Comparison of ENCODE assay signal across 15 cellular contexts in genomic region chr2:200788129-200788718, GRCh38. TPM values are rescaled to one million over a fixed set of nuclear protein-coding genes. Genes with fewer than 3 reads are reported as not detected.
DNase-seq lines count a peak whose midpoint lies in the region; ATAC-seq, FAIRE-seq and TF ChIP-seq lines count a peak whose summit lies in the region.
"Had no signal": no experiment of that assay in that cellular context is flagged by ENCODE, and none has a peak within 500 bp of the region (broad histone marks: within the 10 kb centered on the region; RNA-seq: fewer than 3 reads in every experiment).

No MANE protein-coding gene starts in this region.

- H3K36me3 Mint-ChIP-seq in nephron progenitor cell (ENCODE audit: low read depth): no peaks in the 10 kb centered on the region
- H3K36me3 Mint-ChIP-seq in activated CD4-positive, alpha-beta T cell treated with anti-CD3 and anti-CD28 coated beads for 36 hours (ENCODE audit: low read depth): no peaks in the 10 kb centered on the region
- H3K36me3 Mint-ChIP-seq: naive B cell had no signal

- peak; percentile 49 for DNase-seq in AG08395 (ENCODE audit: low spot score)
- peak; percentile 94 for DNase-seq in PC-3
- DNase-seq in endothelial cell of umbilical vein (ENCODE audit: low read depth, low spot score): peak; percentile 90
- DNase-seq in nephron progenitor cell: no peak
- no peak for DNase-seq in activated CD4-positive, alpha-beta T cell treated with anti-CD3 and anti-CD28 coated beads for 36 hours
- no peak for DNase-seq in cortex of kidney (lab: John Stamatoyannopoulos, UW)
- DNase-seq: H9, KG1, naive B cell, NCI-H2171, SIG-M5 had no signal

- TF ChIP-seq CTCF in PC-3 (conservative IDR thresholded peaks at IDR 0.05; ENCODE audit: low read depth, low read length) (no peak), endothelial cell of umbilical vein (IDR thresholded peaks at IDR 0.05; ENCODE audit: extremely low read depth in 1 of 2, insufficient read depth in 1 of 2, low read depth in 1 of 2, low read length in 2 of 2) (no peak), nephron progenitor cell (IDR thresholded peaks at IDR 0.05) (no peak)

- CTCF ChIA-PET in PC-3 (lab: Charles Lee) (no interaction called here), endothelial cell of umbilical vein (lab: Charles Lee) (interaction anchor here (0.7 to 1.7 kb wide), 4 partner anchors 13 to 75 kb away, joined by 3 to 7 read pairs (median 4); no protein-coding TSS in a partner anchor)
- CTCF ChIA-PET in activated CD4-positive, alpha-beta T cell treated with anti-CD3 and anti-CD28 coated beads for 36 hours (lab: Charles Lee): interaction anchor here (0.7 to 1.2 kb wide), 2 partner anchors 15 kb away, joined by 3 read pairs; no protein-coding TSS in a partner anchor

- peak; percentile 59 for ATAC-seq in PC-3
- no peak for ATAC-seq in activated CD4-positive, alpha-beta T cell treated with anti-CD3 and anti-CD28 coated beads for 36 hours
- no peak for ATAC-seq in HG02642 (IDR thresholded peaks at IDR 0.05; ENCODE audit: poor library complexity, unreplicated experiment)
- ATAC-seq in GM18517 (IDR thresholded peaks at IDR 0.05; ENCODE audit: unreplicated experiment): no peak

- H3K79me2 ChIP-seq in PC-3 (ENCODE audit: low read length) (no peaks in the 10 kb centered on the region), endothelial cell of umbilical vein (ENCODE audit: control insufficient read depth, insufficient read depth, low read length) (no peaks in the 10 kb centered on the region)

- H3K4me1 Mint-ChIP-seq in nephron progenitor cell: peaks cover 37% of the 10 kb centered on the region
- H3K4me1 Mint-ChIP-seq in activated CD4-positive, alpha-beta T cell treated with anti-CD3 and anti-CD28 coated beads for 36 hours: peaks cover 13% of the 10 kb centered on the region
- H3K4me1 Mint-ChIP-seq: naive B cell had no signal

- no peaks in the 10 kb centered on the region for H3K9me1 ChIP-seq in endothelial cell of umbilical vein (replicated peaks; ENCODE audit: control insufficient read depth, extremely low read depth, insufficient read depth, low read length)

- no peaks in the 10 kb centered on the region for H4K20me1 ChIP-seq in PC-3 (ENCODE audit: low read length)
- H4K20me1 ChIP-seq in endothelial cell of umbilical vein (replicated peaks; ENCODE audit: control insufficient read depth, extremely low read depth, insufficient read depth, low read length): no peaks in the 10 kb centered on the region
- H4K20me1 ChIP-seq: BLaER1 treated with 17β-estradiol and CSF1 and Interleukin-3, amounts not matched to agents 10 nM and 100 nM had no signal

- intact Hi-C loops in PC-3 (cut with micrococcal nuclease): loop anchor here (1.0 kb wide), 1 partner anchor 22 kb away; no protein-coding TSS in a partner anchor
- intact Hi-C loops in endothelial cell of umbilical vein (cut with micrococcal nuclease): loop anchor here (10.0 kb wide), 1 partner anchor 383 kb away; no protein-coding TSS in a partner anchor
- intact Hi-C loops in activated CD4-positive, alpha-beta T cell treated with anti-CD3 and anti-CD28 coated beads for 36 hours (cut with DNase I, micrococcal nuclease): no loop called here

- TF ChIP-seq POLR2A in endothelial cell of umbilical vein (IDR thresholded peaks at IDR 0.05; ENCODE audit: low read depth, low read length): peak; percentile 42

- H3K4me2 ChIP-seq in PC-3 (ENCODE audit: low read length) (peak overlapping the region; percentile 81), endothelial cell of umbilical vein (ENCODE audit: insufficient read depth, low read length) (peak overlapping the region; percentile 98)

- H3K4me1 ChIP-seq in PC-3 (ENCODE audit: insufficient read depth, low read length) (peaks cover 61% of the 10 kb centered on the region), endothelial cell of umbilical vein (ENCODE audit: control insufficient read depth, extremely low read depth, insufficient read depth, low read length) (peaks cover 43% of the 10 kb centered on the region)

- POLR2A ChIA-PET in PC-3 (lab: Charles Lee; ENCODE audit: unreplicated experiment): no interaction called here
- POLR2A ChIA-PET in endothelial cell of umbilical vein (lab: Charles Lee): interaction anchor here (1.2 kb wide), 1 partner anchor 27 kb away, joined by 3 read pairs; no protein-coding TSS in a partner anchor
- POLR2A ChIA-PET in activated CD4-positive, alpha-beta T cell treated with anti-CD3 and anti-CD28 coated beads for 36 hours (lab: Charles Lee): no interaction called here

- H3K4me3 ChIP-seq in PC-3 (ENCODE audit: low read length): peak overlapping the region; percentile 24; the same call in 1 of the 2 replicates
- peak overlapping the region in 1 of 3 experiments; percentile 63 for H3K4me3 ChIP-seq in endothelial cell of umbilical vein (replicated peaks in 1 of 3; ENCODE audit: insufficient read depth in 1 of 3, low read depth in 1 of 3, low read length in 3 of 3)
- H3K4me3 ChIP-seq: BLaER1 treated with 17β-estradiol and CSF1 and Interleukin-3, amounts not matched to agents 10 nM and 100 nM had no signal

- H3K9me3 Mint-ChIP-seq in nephron progenitor cell: no peaks in the 10 kb centered on the region
- no peaks in the 10 kb centered on the region for H3K9me3 Mint-ChIP-seq in activated CD4-positive, alpha-beta T cell treated with anti-CD3 and anti-CD28 coated beads for 36 hours (ENCODE audit: low read depth)
- H3K9me3 Mint-ChIP-seq: H9, naive B cell had no signal

- no peak overlapping the region for H2AFZ ChIP-seq in PC-3 (ENCODE audit: low read length)
- H2AFZ ChIP-seq in endothelial cell of umbilical vein (ENCODE audit: low read depth, low read length): no peak overlapping the region

- peaks cover 18% of the 10 kb centered on the region for H3F3A ChIP-seq in PC-3 (ENCODE audit: low read length, unreplicated experiment)

- H3K27ac Mint-ChIP-seq in nephron progenitor cell: peak overlapping the region; percentile 94
- no peak overlapping the region for H3K27ac Mint-ChIP-seq in activated CD4-positive, alpha-beta T cell treated with anti-CD3 and anti-CD28 coated beads for 36 hours
- H3K27ac Mint-ChIP-seq: H9 had no signal

- peak overlapping the region; percentile 6 for H3K4me3 Mint-ChIP-seq in nephron progenitor cell
- no peak overlapping the region for H3K4me3 Mint-ChIP-seq in activated CD4-positive, alpha-beta T cell treated with anti-CD3 and anti-CD28 coated beads for 36 hours
- H3K4me3 Mint-ChIP-seq: H9, naive B cell had no signal

- no peaks in the 10 kb centered on the region for H3K27me3 ChIP-seq in PC-3 (ENCODE audit: low read length)
- H3K27me3 ChIP-seq in endothelial cell of umbilical vein (ENCODE audit: control insufficient read depth in 2 of 2, insufficient read depth in 2 of 2, low read length in 2 of 2): no peaks in the 10 kb centered on the region
- H3K27me3 ChIP-seq: BLaER1 treated with 17β-estradiol and CSF1 and Interleukin-3, amounts not matched to agents 10 nM and 100 nM; dorsolateral prefrontal cortex had no signal

- H3K36me3 ChIP-seq in PC-3 (ENCODE audit: low read depth, low read length) (no peaks in the 10 kb centered on the region), endothelial cell of umbilical vein (ENCODE audit: control insufficient read depth in 2 of 2, extremely low read depth in 1 of 2, insufficient read depth in 2 of 2, low read length in 2 of 2) (no peaks in the 10 kb centered on the region)

- peaks cover 20% of the 10 kb centered on the region for H3K27me3 Mint-ChIP-seq in nephron progenitor cell (ENCODE audit: low read depth, poor library complexity)
- peaks cover 7% of the 10 kb centered on the region for H3K27me3 Mint-ChIP-seq in activated CD4-positive, alpha-beta T cell treated with anti-CD3 and anti-CD28 coated beads for 36 hours
- H3K27me3 Mint-ChIP-seq: naive B cell had no signal

- H3K9me3 ChIP-seq in PC-3 (ENCODE audit: low read length) (no peaks in the 10 kb centered on the region), endothelial cell of umbilical vein (replicated peaks; ENCODE audit: control insufficient read depth, insufficient read depth, low read length) (no peaks in the 10 kb centered on the region)
- H3K9me3 ChIP-seq: BLaER1 treated with 17β-estradiol and CSF1 and Interleukin-3, amounts not matched to agents 10 nM and 100 nM had no signal

- H3K9me2 ChIP-seq in PC-3 (replicated peaks; ENCODE audit: low read length): no peaks in the 10 kb centered on the region

- H3K9ac ChIP-seq in PC-3 (ENCODE audit: low read length) (peak overlapping the region; percentile 91), endothelial cell of umbilical vein (replicated peaks; ENCODE audit: extremely low read depth, insufficient read depth, low read length) (peak overlapping the region; percentile 80)
- H3K9ac ChIP-seq: BLaER1 treated with 17β-estradiol and CSF1 and Interleukin-3, amounts not matched to agents 10 nM and 100 nM had no signal

- H3K27ac ChIP-seq in PC-3 (ENCODE audit: low read length) (peak overlapping the region; percentile 98), endothelial cell of umbilical vein (ENCODE audit: insufficient read depth, low read depth, low read length) (peak overlapping the region; percentile 99)

- peak; percentile 93 for FAIRE-seq in endothelial cell of umbilical vein (lab: Jason Lieb, UNC)

- dilution Hi-C loops in endothelial cell of umbilical vein (cut with MboI; ENCODE audit: extremely low pct_ligation_motif_present, low sequenced_read_pairs): no loop called here

- BruUV-seq in PC-3 (replicated peaks; lab: Mats Ljungman, UMichigan) (TSS peak; percentile 14), endothelial cell of umbilical vein (replicated peaks; lab: Mats Ljungman, UMichigan) (TSS peak; percentile 53)

TF ChIP-seq in endothelial cell of umbilical vein, 7 proteins besides CTCF, POLR2A, EP300 and RAD21 (continues in another document):
- TF ChIP-seq EZH2 (IDR thresholded peaks at IDR 0.05; ENCODE audit: borderline replicate concordance, low read depth, low read length, severe bottlenecking): no peak
- peak; percentile 84 for TF ChIP-seq JUN (IDR thresholded peaks at IDR 0.05; ENCODE audit: borderline replicate concordance, insufficient read depth, insufficient read length, low read depth)
- TF ChIP-seq MAX (IDR thresholded peaks at IDR 0.05; ENCODE audit: insufficient read depth, insufficient read length): peak; percentile 10
- no peak for TF ChIP-seq GATA2 (IDR thresholded peaks at IDR 0.05; ENCODE audit: insufficient read depth, insufficient read length, low read depth, low read length)

RNA-seq across cellular contexts. Expression of gene BZW1, which starts 23.5 kb away (rescaled TPM):
- total RNA-seq in PC-3 (2014; rRNA removed) (389 and 626 TPM in 2 replicates), endothelial cell of umbilical vein (347 and 353 TPM in 2 replicates)
- polyA plus RNA-seq in endothelial cell of umbilical vein: 130 and 174 TPM in 2 replicates
- polyA plus RNA-seq in endothelial cell of umbilical vein (2011; cell fraction: cytosol; rRNA removed): 219 and 224 TPM in 2 replicates
- polyA plus RNA-seq in endothelial cell of umbilical vein (2011; cell fraction: nucleus; rRNA removed): 143 and 157 TPM in 2 replicates
- polyA plus RNA-seq in endothelial cell of umbilical vein (2012): 344 and 564 TPM in 2 replicates
- polyA minus RNA-seq in endothelial cell of umbilical vein: 305 and 337 TPM in 2 replicates
- polyA minus RNA-seq in endothelial cell of umbilical vein (2011; cell fraction: cytosol; rRNA and poly(A)+ RNA removed): 414 TPM
- polyA minus RNA-seq in endothelial cell of umbilical vein (2011; cell fraction: nucleus; rRNA and poly(A)+ RNA removed): 184 and 211 TPM in 2 replicates
- total RNA-seq in activated CD4-positive, alpha-beta T cell treated with anti-CD3 and anti-CD28 coated beads for 36 hours: 100 to 1,000 TPM; 413 to 474 TPM

Comparison
In these comparisons a context has a peak if more than half of its experiments do, and no peak if none do; other contexts are left out.
1. DNase-seq: peak in AG08395 (single experiment), PC-3 (single experiment) and endothelial cell of umbilical vein (single experiment); none in nephron progenitor cell (single experiment), activated CD4-positive, alpha-beta T cell treated with anti-CD3 and anti-CD28 coated beads for 36 hours (single experiment) and cortex of kidney (single experiment).
2. intact Hi-C loops: an anchor here in PC-3 (1.0 kb wide) and endothelial cell of umbilical vein (10.0 kb wide); none called in activated CD4-positive, alpha-beta T cell treated with anti-CD3 and anti-CD28 coated beads for 36 hours.